ENCODE assay signal across 14 cellular contexts in the genomic region with DNA sequence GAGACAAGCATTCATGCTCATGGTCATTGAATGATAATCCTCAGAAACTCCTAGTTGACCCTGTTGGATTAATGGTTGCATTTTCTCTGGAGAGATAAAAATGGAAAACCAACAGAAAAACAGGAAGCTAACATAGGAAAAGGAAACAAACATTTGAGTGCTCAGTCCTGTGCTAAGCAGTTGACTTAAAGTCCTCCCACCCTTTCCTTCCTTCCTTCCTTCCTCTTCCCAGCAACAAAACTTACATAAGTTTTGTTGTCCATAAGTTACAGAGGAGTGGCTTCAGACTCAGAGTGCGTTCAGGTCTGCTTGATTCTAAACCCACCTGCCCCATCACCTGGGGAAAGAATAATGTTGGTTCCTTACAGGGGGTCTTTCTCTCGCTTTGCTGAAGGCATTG.
DNase-seq lines count a peak whose midpoint lies in the region; ATAC-seq and TF ChIP-seq lines count a peak whose summit lies in the region.
"Had no signal": no experiment of that assay in that cellular context is flagged by ENCODE, and none has a peak within 500 bp of the region (broad histone marks: within the 10 kb centered on the region; RNA-seq: fewer than 3 reads in every experiment).

No MANE protein-coding gene starts in this region.

- H3K27me3 ChIP-seq in BLaER1 (no peaks in the 10 kb centered on the region), DND-41 (ENCODE audit: insufficient read depth, low read length, poor library complexity) (no peaks in the 10 kb centered on the region), neutrophil (no peaks in the 10 kb centered on the region)

- H4K20me1 ChIP-seq in BLaER1 (no peaks in the 10 kb centered on the region), DND-41 (ENCODE audit: insufficient read depth, low read length) (no peaks in the 10 kb centered on the region)

- peak overlapping the region; percentile 68 for H3K4me2 ChIP-seq in BLaER1
- H3K4me2 ChIP-seq in DND-41 (ENCODE audit: insufficient read depth, low read length), result no peak overlapping the region

- H3K36me3 ChIP-seq in BLaER1 (no peaks in the 10 kb centered on the region), DND-41 (ENCODE audit: insufficient read depth, low read length) (no peaks in the 10 kb centered on the region), neutrophil (no peaks in the 10 kb centered on the region)

- H2AFZ ChIP-seq in DND-41 (ENCODE audit: low read depth, low read length), result no peak overlapping the region

- TF ChIP-seq CTCF in DND-41 (IDR thresholded peaks at IDR 0.05; ENCODE audit: borderline replicate concordance, extremely low read depth, low read length, poor library complexity, severe bottlenecking), result no peak
- TF ChIP-seq CTCF in neutrophil (IDR thresholded peaks at IDR 0.05), result no peak

- H3K27ac ChIP-seq in BLaER1, result peak overlapping the region; percentile 86
- 0 out of 2 replicates have a peak overlapping the region, but pooled peaks have one; percentile 3 for H3K27ac ChIP-seq in DND-41 (ENCODE audit: low read length)
- peak overlapping the region; percentile 71 for H3K27ac ChIP-seq in neutrophil

- peak overlapping the region; percentile 41 for H3K4me3 ChIP-seq in BLaER1
- H3K4me3 ChIP-seq in DND-41 (ENCODE audit: low read depth in 1 of 2, low read length in 2 of 2), result no peak overlapping the region
- H3K4me3 ChIP-seq in neutrophil (ENCODE audit: low read depth in 1 of 2, low read length in 1 of 2), result no peak overlapping the region

- H3K9me3 ChIP-seq in BLaER1, result no peaks in the 10 kb centered on the region
- no peaks in the 10 kb centered on the region for H3K9me3 ChIP-seq in DND-41 (ENCODE audit: insufficient read depth, low read length, severe bottlenecking)
- H3K9me3 ChIP-seq in neutrophil, result no peaks in the 10 kb centered on the region
- H3K9me3 ChIP-seq: Caco-2 had no signal

- peak; percentile 2 for DNase-seq in SKM-1 treated with dmso at 0.1 percent for 144 hours (lab: John Stamatoyannopoulos, UW; ENCODE audit: unreplicated experiment)
- no peak for DNase-seq in SKM-1 (lab: John Stamatoyannopoulos, UW; ENCODE audit: unreplicated experiment)
- no peak for DNase-seq in DND-41
- no peak for DNase-seq in HT-29 (ENCODE audit: low spot score)
- DNase-seq in SIG-M5 (lab: John Stamatoyannopoulos, UW), result no peak
- DNase-seq: 8988T; C1 segment of cervical spinal cord; Caco-2; CD4-positive, alpha-beta T cell; GDM1; H9 had no signal

- no peak for ATAC-seq in DND-41 (ENCODE audit: insufficient read depth, low read depth)
- no peak for ATAC-seq in GM18517 (IDR thresholded peaks at IDR 0.05; ENCODE audit: unreplicated experiment)

- peaks cover 92% of the 10 kb centered on the region for H3K4me1 ChIP-seq in BLaER1
- peaks cover 4% of the 10 kb centered on the region for H3K4me1 ChIP-seq in DND-41 (ENCODE audit: insufficient read depth, low read length)
- peaks cover 44 to 48% of the 10 kb centered on the region in 2 experiments for H3K4me1 ChIP-seq in neutrophil (ENCODE audit: control insufficient read depth in 1 of 2, insufficient read depth in 1 of 2, low read depth in 1 of 2, low read length in 1 of 2)
- H3K4me1 ChIP-seq: Caco-2 had no signal

- H3K79me2 ChIP-seq in DND-41 (ENCODE audit: insufficient read depth, low read length), result no peaks in the 10 kb centered on the region

- peak overlapping the region; percentile 8; the same call in 1 of the 2 replicates for H3K9ac ChIP-seq in BLaER1
- H3K9ac ChIP-seq in DND-41 (ENCODE audit: low read depth, low read length), result no peak overlapping the region

Comparison
In these comparisons a context has a peak if more than half of its experiments do, and no peak if none do; other contexts are left out.
1. H3K27ac ChIP-seq: peak in every context shown above with its lines; median percentile 86 in BLaER1; 71 in neutrophil; 3 in DND-41.